Comparison of ENCODE assay signal across 1 cellular context in genomic region chr12:51406299-51406698, GRCh38.
TF ChIP-seq lines count a peak whose summit lies in the region.

No MANE protein-coding gene starts in this region.

TF ChIP-seq in GM23338, 12 proteins besides CTCF, POLR2A, EP300 and RAD21 (continued from another document):
- TF ChIP-seq, protein P1, sequence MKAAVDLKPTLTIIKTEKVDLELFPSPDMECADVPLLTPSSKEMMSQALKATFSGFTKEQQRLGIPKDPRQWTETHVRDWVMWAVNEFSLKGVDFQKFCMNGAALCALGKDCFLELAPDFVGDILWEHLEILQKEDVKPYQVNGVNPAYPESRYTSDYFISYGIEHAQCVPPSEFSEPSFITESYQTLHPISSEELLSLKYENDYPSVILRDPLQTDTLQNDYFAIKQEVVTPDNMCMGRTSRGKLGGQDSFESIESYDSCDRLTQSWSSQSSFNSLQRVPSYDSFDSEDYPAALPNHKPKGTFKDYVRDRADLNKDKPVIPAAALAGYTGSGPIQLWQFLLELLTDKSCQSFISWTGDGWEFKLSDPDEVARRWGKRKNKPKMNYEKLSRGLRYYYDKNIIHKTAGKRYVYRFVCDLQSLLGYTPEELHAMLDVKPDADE (IDR thresholded peaks at IDR 0.05), result no peak
- TF ChIP-seq, protein P2, sequence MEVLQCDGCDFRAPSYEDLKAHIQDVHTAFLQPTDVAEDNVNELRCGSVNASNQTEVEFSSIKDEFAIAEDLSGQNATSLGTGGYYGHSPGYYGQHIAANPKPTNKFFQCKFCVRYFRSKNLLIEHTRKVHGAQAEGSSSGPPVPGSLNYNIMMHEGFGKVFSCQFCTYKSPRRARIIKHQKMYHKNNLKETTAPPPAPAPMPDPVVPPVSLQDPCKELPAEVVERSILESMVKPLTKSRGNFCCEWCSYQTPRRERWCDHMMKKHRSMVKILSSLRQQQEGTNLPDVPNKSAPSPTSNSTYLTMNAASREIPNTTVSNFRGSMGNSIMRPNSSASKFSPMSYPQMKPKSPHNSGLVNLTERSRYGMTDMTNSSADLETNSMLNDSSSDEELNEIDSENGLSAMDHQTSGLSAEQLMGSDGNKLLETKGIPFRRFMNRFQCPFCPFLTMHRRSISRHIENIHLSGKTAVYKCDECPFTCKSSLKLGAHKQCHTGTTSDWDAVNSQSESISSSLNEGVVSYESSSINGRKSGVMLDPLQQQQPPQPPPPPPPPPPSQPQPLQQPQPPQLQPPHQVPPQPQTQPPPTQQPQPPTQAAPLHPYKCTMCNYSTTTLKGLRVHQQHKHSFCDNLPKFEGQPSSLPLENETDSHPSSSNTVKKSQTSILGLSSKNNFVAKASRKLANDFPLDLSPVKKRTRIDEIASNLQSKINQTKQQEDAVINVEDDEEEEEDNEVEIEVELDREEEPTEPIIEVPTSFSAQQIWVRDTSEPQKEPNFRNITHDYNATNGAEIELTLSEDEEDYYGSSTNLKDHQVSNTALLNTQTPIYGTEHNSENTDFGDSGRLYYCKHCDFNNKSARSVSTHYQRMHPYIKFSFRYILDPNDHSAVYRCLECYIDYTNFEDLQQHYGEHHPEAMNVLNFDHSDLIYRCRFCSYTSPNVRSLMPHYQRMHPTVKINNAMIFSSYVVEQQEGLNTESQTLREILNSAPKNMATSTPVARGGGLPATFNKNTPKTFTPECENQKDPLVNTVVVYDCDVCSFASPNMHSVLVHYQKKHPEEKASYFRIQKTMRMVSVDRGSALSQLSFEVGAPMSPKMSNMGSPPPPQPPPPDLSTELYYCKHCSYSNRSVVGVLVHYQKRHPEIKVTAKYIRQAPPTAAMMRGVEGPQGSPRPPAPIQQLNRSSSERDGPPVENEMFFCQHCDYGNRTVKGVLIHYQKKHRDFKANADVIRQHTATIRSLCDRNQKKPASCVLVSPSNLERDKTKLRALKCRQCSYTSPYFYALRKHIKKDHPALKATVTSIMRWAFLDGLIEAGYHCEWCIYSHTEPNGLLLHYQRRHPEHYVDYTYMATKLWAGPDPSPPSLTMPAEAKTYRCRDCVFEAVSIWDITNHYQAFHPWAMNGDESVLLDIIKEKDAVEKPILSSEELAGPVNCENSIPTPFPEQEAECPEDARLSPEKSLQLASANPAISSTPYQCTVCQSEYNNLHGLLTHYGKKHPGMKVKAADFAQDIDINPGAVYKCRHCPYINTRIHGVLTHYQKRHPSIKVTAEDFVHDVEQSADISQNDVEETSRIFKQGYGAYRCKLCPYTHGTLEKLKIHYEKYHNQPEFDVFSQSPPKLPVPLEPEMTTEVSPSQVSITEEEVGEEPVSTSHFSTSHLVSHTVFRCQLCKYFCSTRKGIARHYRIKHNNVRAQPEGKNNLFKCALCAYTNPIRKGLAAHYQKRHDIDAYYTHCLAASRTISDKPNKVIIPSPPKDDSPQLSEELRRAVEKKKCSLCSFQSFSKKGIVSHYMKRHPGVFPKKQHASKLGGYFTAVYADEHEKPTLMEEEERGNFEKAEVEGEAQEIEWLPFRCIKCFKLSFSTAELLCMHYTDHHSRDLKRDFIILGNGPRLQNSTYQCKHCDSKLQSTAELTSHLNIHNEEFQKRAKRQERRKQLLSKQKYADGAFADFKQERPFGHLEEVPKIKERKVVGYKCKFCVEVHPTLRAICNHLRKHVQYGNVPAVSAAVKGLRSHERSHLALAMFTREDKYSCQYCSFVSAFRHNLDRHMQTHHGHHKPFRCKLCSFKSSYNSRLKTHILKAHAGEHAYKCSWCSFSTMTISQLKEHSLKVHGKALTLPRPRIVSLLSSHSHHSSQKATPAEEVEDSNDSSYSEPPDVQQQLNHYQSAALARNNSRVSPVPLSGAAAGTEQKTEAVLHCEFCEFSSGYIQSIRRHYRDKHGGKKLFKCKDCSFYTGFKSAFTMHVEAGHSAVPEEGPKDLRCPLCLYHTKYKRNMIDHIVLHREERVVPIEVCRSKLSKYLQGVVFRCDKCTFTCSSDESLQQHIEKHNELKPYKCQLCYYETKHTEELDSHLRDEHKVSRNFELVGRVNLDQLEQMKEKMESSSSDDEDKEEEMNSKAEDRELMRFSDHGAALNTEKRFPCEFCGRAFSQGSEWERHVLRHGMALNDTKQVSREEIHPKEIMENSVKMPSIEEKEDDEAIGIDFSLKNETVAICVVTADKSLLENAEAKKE (CRISPR knock-in tag; IDR thresholded peaks at IDR 0.05), result no peak
- TF ChIP-seq EZH2phosphoT487 (IDR thresholded peaks at IDR 0.05; ENCODE audit: unreplicated experiment) (no peak), STAT1 (IDR thresholded peaks at IDR 0.05; ENCODE audit: unreplicated experiment) (no peak), JUNB (IDR thresholded peaks at IDR 0.05; ENCODE audit: unreplicated experiment) (no peak), CREB1 (CRISPR knock-in tag; IDR thresholded peaks at IDR 0.05; ENCODE audit: low read depth) (no peak)
- TF ChIP-seq, protein P3, sequence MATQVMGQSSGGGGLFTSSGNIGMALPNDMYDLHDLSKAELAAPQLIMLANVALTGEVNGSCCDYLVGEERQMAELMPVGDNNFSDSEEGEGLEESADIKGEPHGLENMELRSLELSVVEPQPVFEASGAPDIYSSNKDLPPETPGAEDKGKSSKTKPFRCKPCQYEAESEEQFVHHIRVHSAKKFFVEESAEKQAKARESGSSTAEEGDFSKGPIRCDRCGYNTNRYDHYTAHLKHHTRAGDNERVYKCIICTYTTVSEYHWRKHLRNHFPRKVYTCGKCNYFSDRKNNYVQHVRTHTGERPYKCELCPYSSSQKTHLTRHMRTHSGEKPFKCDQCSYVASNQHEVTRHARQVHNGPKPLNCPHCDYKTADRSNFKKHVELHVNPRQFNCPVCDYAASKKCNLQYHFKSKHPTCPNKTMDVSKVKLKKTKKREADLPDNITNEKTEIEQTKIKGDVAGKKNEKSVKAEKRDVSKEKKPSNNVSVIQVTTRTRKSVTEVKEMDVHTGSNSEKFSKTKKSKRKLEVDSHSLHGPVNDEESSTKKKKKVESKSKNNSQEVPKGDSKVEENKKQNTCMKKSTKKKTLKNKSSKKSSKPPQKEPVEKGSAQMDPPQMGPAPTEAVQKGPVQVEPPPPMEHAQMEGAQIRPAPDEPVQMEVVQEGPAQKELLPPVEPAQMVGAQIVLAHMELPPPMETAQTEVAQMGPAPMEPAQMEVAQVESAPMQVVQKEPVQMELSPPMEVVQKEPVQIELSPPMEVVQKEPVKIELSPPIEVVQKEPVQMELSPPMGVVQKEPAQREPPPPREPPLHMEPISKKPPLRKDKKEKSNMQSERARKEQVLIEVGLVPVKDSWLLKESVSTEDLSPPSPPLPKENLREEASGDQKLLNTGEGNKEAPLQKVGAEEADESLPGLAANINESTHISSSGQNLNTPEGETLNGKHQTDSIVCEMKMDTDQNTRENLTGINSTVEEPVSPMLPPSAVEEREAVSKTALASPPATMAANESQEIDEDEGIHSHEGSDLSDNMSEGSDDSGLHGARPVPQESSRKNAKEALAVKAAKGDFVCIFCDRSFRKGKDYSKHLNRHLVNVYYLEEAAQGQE (IDR thresholded peaks at IDR 0.05; ENCODE audit: unreplicated experiment), result no peak
